ENCODE assay signal across 37 cellular contexts in genomic region chr20:8229090-8229489, GRCh38.
DNase-seq lines count a peak whose midpoint lies in the region; ATAC-seq, FAIRE-seq and TF ChIP-seq lines count a peak whose summit lies in the region.
"Had no signal": no experiment of that assay in that cellular context is flagged by ENCODE, and none has a peak within 500 bp of the region (broad histone marks: within the 10 kb centered on the region; RNA-seq: fewer than 3 reads in every experiment).

No MANE protein-coding gene starts in this region.

- no peaks in the 10 kb centered on the region for H3K9me3 ChIP-seq in body of pancreas
- no peaks in the 10 kb centered on the region for H3K9me3 ChIP-seq in pancreas
- H3K9me3 ChIP-seq in ovary = no peaks in the 10 kb centered on the region
- no peaks in the 10 kb centered on the region for H3K9me3 ChIP-seq in kidney (ENCODE audit: control insufficient read depth in 1 of 2, low read length in 2 of 2)
- H3K9me3 ChIP-seq: A549, BE2C, BLaER1, Caco-2 had no signal

- H3K36me3 ChIP-seq in body of pancreas (replicated peaks in 1 of 2; ENCODE audit: insufficient read depth in 1 of 2, low read depth in 2 of 2) (no peaks in the 10 kb centered on the region), pancreas (no peaks in the 10 kb centered on the region), ovary (no peaks in the 10 kb centered on the region), kidney (ENCODE audit: control insufficient read depth in 1 of 2, insufficient read depth in 2 of 2, low read length in 2 of 2) (no peaks in the 10 kb centered on the region)
- H3K36me3 ChIP-seq: BE2C, BLaER1 had no signal

- peaks cover 10% of the 10 kb centered on the region for H3K4me1 Mint-ChIP-seq in WTC11
- H3K4me1 Mint-ChIP-seq: B cell; CD4-positive, CD25-positive, alpha-beta regulatory T cell had no signal

- H3K36me3 Mint-ChIP-seq in WTC11 = no peaks in the 10 kb centered on the region
- H3K36me3 Mint-ChIP-seq: CD4-positive, CD25-positive, alpha-beta regulatory T cell; CD8-positive, alpha-beta T cell had no signal

- ATAC-seq in WTC11 = no peak
- no peak for ATAC-seq in body of pancreas
- ATAC-seq in pancreas = no peak
- ATAC-seq: A549; CD8-positive, alpha-beta T cell had no signal

- H3K4me1 ChIP-seq in body of pancreas = peaks cover 79% of the 10 kb centered on the region
- H3K4me1 ChIP-seq in pancreas = peaks cover 14 to 51% (median 45%) of the 10 kb centered on the region in 3 donors
- no peaks in the 10 kb centered on the region for H3K4me1 ChIP-seq in ovary (ENCODE audit: insufficient read depth)
- no peaks in the 10 kb centered on the region for H3K4me1 ChIP-seq in kidney (ENCODE audit: control insufficient read depth in 1 of 2, insufficient read depth in 1 of 2, low read depth in 1 of 2, low read length in 2 of 2)

- FAIRE-seq in frontal cortex (lab: Jason Lieb, UNC) = peak; percentile 45
- peak; percentile 51 for FAIRE-seq in pancreas (lab: Jason Lieb, UNC)
- FAIRE-seq in kidney (lab: Jason Lieb, UNC) = no peak
- FAIRE-seq: A204.1, A549, D721Med had no signal

- H3K4me3 ChIP-seq in body of pancreas = no peak overlapping the region
- no peak overlapping the region for H3K4me3 ChIP-seq in pancreas
- H3K4me3 ChIP-seq in ovary = no peak overlapping the region
- H3K4me3 ChIP-seq in kidney (ENCODE audit: low read length in 2 of 2) = no peak overlapping the region
- H3K4me3 ChIP-seq: A549; BLaER1; BLaER1 treated with 17β-estradiol and CSF1 and Interleukin-3, amounts not matched to agents 10 nM and 100 nM had no signal

- TF ChIP-seq CTCF in WTC11 (IDR thresholded peaks at IDR 0.05) (no peak), body of pancreas (IDR thresholded peaks at IDR 0.05) (no peak), pancreas (IDR thresholded peaks at IDR 0.05) (no peak), ovary (IDR thresholded peaks at IDR 0.05) (no peak), kidney (IDR thresholded peaks at IDR 0.05; ENCODE audit: borderline replicate concordance, extremely low read depth, insufficient read depth) (no peak)

- CTCF ChIA-PET in WTC11 (lab: Charles Lee) = no interaction called here

- 46 to 53% methylated on average over 1 of the region's 1 CpG for WGBS in body of pancreas, 2 donors
- WGBS in pancreas, 2 donors = 47 to 50% methylated on average over 1 of the region's 1 CpG
- WGBS in ovary, 3 donors = 89 to 93% (median 90%) methylated on average over 1 of the region's 1 CpG

- no peak for TF ChIP-seq EP300 in ovary (IDR thresholded peaks at IDR 0.05)

- DNase-seq in WTC11 (ENCODE audit: low spot score) = no peak
- DNase-seq in body of pancreas = no peak
- DNase-seq in frontal cortex (ENCODE audit: low spot score in 2 of 2) = no peak
- DNase-seq in pancreas = no peak
- no peak for DNase-seq in kidney glomerular epithelial cell (lab: John Stamatoyannopoulos, UW)
- no peak for DNase-seq in stimulated activated naive CD4-positive, alpha-beta T cell (lab: John Stamatoyannopoulos, UW)
- DNase-seq in ovary = no peak
- no peak for DNase-seq in kidney
- DNase-seq: 8988T; ACHN; AML-193; BE2C; C1 segment of cervical spinal cord; Caco-2; Calu3; CD4-positive, alpha-beta memory T cell; CD4-positive, alpha-beta T cell; CD4-positive, CD25-positive, alpha-beta regulatory T cell; CD8-positive, alpha-beta memory T cell; CD8-positive, alpha-beta T cell; COR-L47; DMS 273 treated with DMSO at 0.1 percent for 48 hours; DMS153; DMS53; DMS79; DMS79 treated with DMSO at 0.1 percent for 48 hours; DND-41; EL had no signal

- POLR2A ChIA-PET in WTC11 (lab: Charles Lee) = no interaction called here

- no peaks in the 10 kb centered on the region for H3K27me3 Mint-ChIP-seq in WTC11 (ENCODE audit: low read depth)
- H3K27me3 Mint-ChIP-seq: CD4-positive, alpha-beta T cell had no signal

- no peak for TF ChIP-seq POLR2A in body of pancreas (IDR thresholded peaks at IDR 0.05)
- TF ChIP-seq POLR2A in ovary (IDR thresholded peaks at IDR 0.05) = no peak

- peak overlapping the region in 3 of 4 donors; percentile 43 to 72 (median 68) for H3K27ac ChIP-seq in body of pancreas
- H3K27ac ChIP-seq in pancreas = peak overlapping the region in 2 of 4 donors; percentile 59 to 68
- no peak overlapping the region for H3K27ac ChIP-seq in ovary
- no peak overlapping the region for H3K27ac ChIP-seq in kidney (ENCODE audit: low read depth in 2 of 2, low read length in 2 of 2)
- H3K27ac ChIP-seq: 22Rv1; A549; BLaER1; BLaER1 treated with 17β-estradiol and CSF1 and Interleukin-3, amounts not matched to agents 10 nM and 100 nM; C4-2B had no signal

- no peak overlapping the region for H3K9ac ChIP-seq in kidney (ENCODE audit: low read length in 2 of 2)
- H3K9ac ChIP-seq: BLaER1; BLaER1 treated with 17β-estradiol and CSF1 and Interleukin-3, amounts not matched to agents 10 nM and 100 nM had no signal

- intact Hi-C loops in body of pancreas (cut with DNase I) (no loop called here), pancreas (cut with DNase I) (no loop called here), ovary (cut with DNase I) (no loop called here), kidney (cut with DNase I) (no loop called here)

- no peak overlapping the region for H3K4me3 Mint-ChIP-seq in WTC11
- H3K4me3 Mint-ChIP-seq: B cell; CD14-positive monocyte; CD4-positive, alpha-beta memory T cell; CD4-positive, alpha-beta T cell; CD4-positive, CD25-positive, alpha-beta regulatory T cell; CD8-positive, alpha-beta memory T cell; CD8-positive, alpha-beta T cell had no signal

- H3K27me3 ChIP-seq in body of pancreas (no peaks in the 10 kb centered on the region), pancreas (no peaks in the 10 kb centered on the region), ovary (no peaks in the 10 kb centered on the region)
- H3K27me3 ChIP-seq: BE2C; BLaER1; BLaER1 treated with 17β-estradiol and CSF1 and Interleukin-3, amounts not matched to agents 10 nM and 100 nM had no signal

- H3K27ac Mint-ChIP-seq in WTC11 = no peak overlapping the region
- H3K27ac Mint-ChIP-seq: B cell; CD4-positive, alpha-beta memory T cell; CD4-positive, alpha-beta T cell; CD4-positive, CD25-positive, alpha-beta regulatory T cell; CD8-positive, alpha-beta T cell had no signal

- no peaks in the 10 kb centered on the region for H3K9me3 Mint-ChIP-seq in WTC11
- H3K9me3 Mint-ChIP-seq: CD4-positive, alpha-beta T cell; CD8-positive, alpha-beta memory T cell; CD8-positive, alpha-beta T cell had no signal

TF ChIP-seq in WTC11, 78 proteins besides CTCF, POLR2A, EP300 and RAD21:
- no peak for TF ChIP-seq ERG (CRISPR knock-in tag; IDR thresholded peaks at IDR 0.05)
- no peak for TF ChIP-seq FOXP4 (CRISPR knock-in tag; IDR thresholded peaks at IDR 0.05)
- TF ChIP-seq CREM (CRISPR knock-in tag; IDR thresholded peaks at IDR 0.05) = no peak
- TF ChIP-seq HMGA2 (CRISPR knock-in tag; IDR thresholded peaks at IDR 0.05) = peak; percentile 92

Comparison
In these comparisons a context has a peak if more than half of its experiments do, and no peak if none do; other contexts are left out.
1. H3K27ac ChIP-seq: peak in body of pancreas (3 of 4); none in ovary (0 of 2) and kidney (0 of 2).